In genomic region chr13:51168623-51169022, GRCh38 we compare ENCODE assay signal across 15 cellular contexts. TPM values are rescaled to one million over a fixed set of nuclear protein-coding genes. Genes with fewer than 3 reads are reported as not detected.
DNase-seq lines count a peak whose midpoint lies in the region; ATAC-seq and TF ChIP-seq lines count a peak whose summit lies in the region.
"Had no signal": no experiment of that assay in that cellular context is flagged by ENCODE, and none has a peak within 500 bp of the region (broad histone marks: within the 10 kb centered on the region; RNA-seq: fewer than 3 reads in every experiment).

No MANE protein-coding gene starts in this region.

- no peak overlapping the region for H3K9ac ChIP-seq in neural progenitor cell

- TF ChIP-seq CTCF in WTC11 (IDR thresholded peaks at IDR 0.05), result no peak
- TF ChIP-seq CTCF in neural progenitor cell (IDR thresholded peaks at IDR 0.05), result no peak

- H3K4me1 Mint-ChIP-seq in WTC11 (peaks cover 41% of the 10 kb centered on the region), neural progenitor cell (peaks cover 2% of the 10 kb centered on the region)
- H3K4me1 Mint-ChIP-seq: CD8-positive, alpha-beta memory T cell had no signal

- WGBS in iPS DF 6.9 (ENCODE audit: insufficient coverage, insufficient read length), result no CpG with 5 or more reads among the region's 2 CpGs

- H3K4me3 Mint-ChIP-seq in WTC11 (peak overlapping the region; percentile 97), neural progenitor cell (no peak overlapping the region)

- POLR2A ChIA-PET in WTC11 (lab: Charles Lee), result interaction anchor here (0.7 to 1.7 kb wide), 6 partner anchors 10 to 56 kb away, joined by 3 to 11 read pairs (median 6); no protein-coding TSS in a partner anchor

- no peaks in the 10 kb centered on the region for H3K9me3 ChIP-seq in iPS DF 6.9 (ENCODE audit: control insufficient read depth, insufficient read depth, low read length)
- no peaks in the 10 kb centered on the region for H3K9me3 ChIP-seq in neural progenitor cell (ENCODE audit: low read depth)
- H3K9me3 ChIP-seq: Caco-2 had no signal

- H4K20me1 ChIP-seq in neural progenitor cell (ENCODE audit: low read depth), result no peaks in the 10 kb centered on the region

- H3K9me3 Mint-ChIP-seq in WTC11 (peaks cover 3% of the 10 kb centered on the region; the same call in 1 of the 2 replicates), neural progenitor cell (no peaks in the 10 kb centered on the region)

- H3K4me1 ChIP-seq in iPS DF 6.9 (ENCODE audit: control insufficient read depth, insufficient read depth, low read length) (no peaks in the 10 kb centered on the region), neural progenitor cell (peaks cover 15% of the 10 kb centered on the region)
- H3K4me1 ChIP-seq: Caco-2 had no signal

- H3K36me3 ChIP-seq in iPS DF 6.9 (ENCODE audit: control insufficient read depth, insufficient read depth, low read length), result no peaks in the 10 kb centered on the region
- H3K36me3 ChIP-seq in neural progenitor cell, result no peaks in the 10 kb centered on the region

- peak overlapping the region; percentile 99 for H3K27ac Mint-ChIP-seq in WTC11
- H3K27ac Mint-ChIP-seq in neural progenitor cell, result no peak overlapping the region

- H3K36me3 Mint-ChIP-seq in WTC11 (peaks cover 44% of the 10 kb centered on the region), neural progenitor cell (no peaks in the 10 kb centered on the region)
- H3K36me3 Mint-ChIP-seq: CD8-positive, alpha-beta memory T cell had no signal

- H3K4me3 ChIP-seq in iPS DF 6.9 (ENCODE audit: low read length) (no peak overlapping the region; the same call in 1 of the 2 replicates), neural progenitor cell (no peak overlapping the region)
- H3K4me3 ChIP-seq: GM12878, K562 had no signal

- H3K27ac ChIP-seq in iPS DF 6.9 (ENCODE audit: low read length) (peak overlapping the region; percentile 32), neural progenitor cell (no peak overlapping the region)
- H3K27ac ChIP-seq: 22Rv1 had no signal

- H3K27me3 ChIP-seq in iPS DF 6.9 (ENCODE audit: control insufficient read depth, insufficient read depth, low read length) (no peaks in the 10 kb centered on the region), neural progenitor cell (peaks cover 15% of the 10 kb centered on the region)

- DNase-seq in NCI-H82 (lab: John Stamatoyannopoulos, UW), result peak; percentile 36
- no peak for DNase-seq in NCI-H82 treated with DMSO at 0.1 percent for 48 hours (lab: John Stamatoyannopoulos, UW; ENCODE audit: unreplicated experiment)
- DNase-seq in WTC11 (ENCODE audit: low spot score), result no peak
- DNase-seq in iPS DF 6.9 (ENCODE audit: low read depth, low spot score), result no peak
- no peak for DNase-seq in neural progenitor cell (ENCODE audit: low spot score)
- no peak for DNase-seq in SW480 (ENCODE audit: low spot score)
- DNase-seq: Caco-2; CD8-positive, alpha-beta memory T cell had no signal

- H3K27me3 Mint-ChIP-seq in WTC11 (ENCODE audit: low read depth) (no peaks in the 10 kb centered on the region; the same call in 1 of the 2 replicates), neural progenitor cell (ENCODE audit: insufficient read depth, low read depth) (peaks cover 35% of the 10 kb centered on the region)

- peaks cover 16% of the 10 kb centered on the region for H3F3A ChIP-seq in neural progenitor cell (ENCODE audit: low read depth)

- peak overlapping the region; percentile 76 for H2AFZ ChIP-seq in neural progenitor cell (replicated peaks)

- ATAC-seq in WTC11 (peak; percentile 6), GM18907 (IDR thresholded peaks at IDR 0.05; ENCODE audit: unreplicated experiment) (no peak), HG03159 (IDR thresholded peaks at IDR 0.05; ENCODE audit: unreplicated experiment) (no peak)
- ATAC-seq: GM12878, K562 had no signal

- H3K4me2 ChIP-seq in neural progenitor cell, result no peak overlapping the region

- CTCF ChIA-PET in WTC11 (lab: Charles Lee), result interaction anchor here (1.2 to 2.1 kb wide), 3 partner anchors 20 to 43 kb away, joined by 4 to 17 read pairs (median 6); no protein-coding TSS in a partner anchor

- H3K79me2 ChIP-seq in neural progenitor cell (ENCODE audit: low read depth), result peaks cover 14% of the 10 kb centered on the region

TF ChIP-seq in WTC11, 78 proteins besides CTCF, POLR2A, EP300 and RAD21:
- TF ChIP-seq, protein P1, sequence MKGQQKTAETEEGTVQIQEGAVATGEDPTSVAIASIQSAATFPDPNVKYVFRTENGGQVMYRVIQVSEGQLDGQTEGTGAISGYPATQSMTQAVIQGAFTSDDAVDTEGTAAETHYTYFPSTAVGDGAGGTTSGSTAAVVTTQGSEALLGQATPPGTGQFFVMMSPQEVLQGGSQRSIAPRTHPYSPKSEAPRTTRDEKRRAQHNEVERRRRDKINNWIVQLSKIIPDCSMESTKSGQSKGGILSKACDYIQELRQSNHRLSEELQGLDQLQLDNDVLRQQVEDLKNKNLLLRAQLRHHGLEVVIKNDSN (CRISPR knock-in tag; IDR thresholded peaks at IDR 0.05), result no peak
- TF ChIP-seq CREB1 (CRISPR knock-in tag; IDR thresholded peaks at IDR 0.05), result 0 out of 2 replicates have a peak, but pooled peaks have one; percentile 19
- no peak for TF ChIP-seq ZBTB21 (CRISPR knock-in tag; IDR thresholded peaks at IDR 0.05; ENCODE audit: borderline replicate concordance)
- no peak for TF ChIP-seq PRDM15 (CRISPR knock-in tag; IDR thresholded peaks at IDR 0.05)

RNA-seq across cellular contexts. Expression of gene FAM124A, which starts 53.6 kb away (rescaled TPM):
- total RNA-seq in WTC11 (2021) (41.2 to 45.8 TPM (median 41.6 TPM) in 3 replicates), neural progenitor cell (ENCODE audit: low replicate concordance) (22.6 and 41.1 TPM in 2 replicates)
- total RNA-seq: GM12878, K562 had no signal

RNA-seq across cellular contexts. Expression of gene C13orf42, which starts 57.5 kb away (rescaled TPM):
- total RNA-seq in WTC11 (2021) (6.3 to 8.2 TPM (median 7.0 TPM) in 3 replicates), neural progenitor cell (ENCODE audit: low replicate concordance) (0.65 and 0.96 TPM in 2 replicates)
- total RNA-seq: A673; Caco-2; CD8-positive, alpha-beta memory T cell; GM12878; H4 had no signal
